In genomic region chr2:174924061-174924693, GRCh38 we compare ENCODE assay signal across 25 cellular contexts.
"Had no signal": no experiment of that assay in that cellular context is flagged by ENCODE, and none has a peak within 500 bp of the region (broad histone marks: within the 10 kb centered on the region; RNA-seq: fewer than 3 reads in every experiment).

No MANE protein-coding gene starts in this region.

- H3K9ac ChIP-seq: KMS-11 had no signal

- H3K27me3 ChIP-seq: brain microvascular endothelial cell, cardiac muscle cell, SJSA1 had no signal

- H3K4me2 ChIP-seq: KMS-11 had no signal

- FAIRE-seq: TTC549 had no signal

- DNase-seq: activated CD4-positive, alpha-beta T cell treated with anti-CD3 and anti-CD28 coated beads for 4 hours; activated CD8-positive, alpha-beta memory T cell treated with anti-CD3 and anti-CD28 coated beads, Interleukin-2, amount 50 U/mL, for 4 hours; activated CD8-positive, alpha-beta T cell treated with anti-CD3 and anti-CD28 coated beads for 36 hours; activated gamma-delta T cell treated with Interleukin-2 at 50 U/mL for 16 hours; activated naive CD4-positive, alpha-beta T cell treated with anti-CD3 and anti-CD28 coated beads, Interleukin-2, amount 10 ng/mL, durations not matched to agents 7 days and 5 days; activated naive CD8-positive, alpha-beta T cell treated with anti-CD3 and anti-CD28 coated beads for 36 hours; activated T-cell treated with anti-CD3 and anti-CD28 coated beads, Interleukin-2, amount 50 U/mL, for 72 hours; brain microvascular endothelial cell; NCI-H1092; NCI-H1417; NCI-H1930; NCI-H2171 treated with DMSO at 0.1 percent for 48 hours; NCI-H345; NCI-H510A; NCI-H69; NK-92 treated with Interleukin-12 subunit alpha and Interleukin-12 subunit beta, amount 100 ng/mL, for 24 hours; PC-3; SHP77; T-helper 17 cell; T-helper 9 cell had no signal

- H3K27ac ChIP-seq: brain microvascular endothelial cell, cardiac muscle cell, KMS-11, SJSA1, VCaP had no signal

- H3K4me3 ChIP-seq: cardiac muscle cell, SJSA1 had no signal

- H3K36me3 ChIP-seq: brain microvascular endothelial cell, cardiac muscle cell, SJSA1 had no signal

- H3K9me3 ChIP-seq: SJSA1 had no signal

- ATAC-seq: activated CD8-positive, alpha-beta T cell treated with anti-CD3 and anti-CD28 coated beads for 36 hours; activated T-cell treated with anti-CD3 and anti-CD28 coated beads, Interleukin-2, amount 50 U/mL, for 72 hours; PC-3; T-helper 17 cell had no signal
